8 cellular contexts compared by ENCODE assay signal in the genomic region with DNA sequence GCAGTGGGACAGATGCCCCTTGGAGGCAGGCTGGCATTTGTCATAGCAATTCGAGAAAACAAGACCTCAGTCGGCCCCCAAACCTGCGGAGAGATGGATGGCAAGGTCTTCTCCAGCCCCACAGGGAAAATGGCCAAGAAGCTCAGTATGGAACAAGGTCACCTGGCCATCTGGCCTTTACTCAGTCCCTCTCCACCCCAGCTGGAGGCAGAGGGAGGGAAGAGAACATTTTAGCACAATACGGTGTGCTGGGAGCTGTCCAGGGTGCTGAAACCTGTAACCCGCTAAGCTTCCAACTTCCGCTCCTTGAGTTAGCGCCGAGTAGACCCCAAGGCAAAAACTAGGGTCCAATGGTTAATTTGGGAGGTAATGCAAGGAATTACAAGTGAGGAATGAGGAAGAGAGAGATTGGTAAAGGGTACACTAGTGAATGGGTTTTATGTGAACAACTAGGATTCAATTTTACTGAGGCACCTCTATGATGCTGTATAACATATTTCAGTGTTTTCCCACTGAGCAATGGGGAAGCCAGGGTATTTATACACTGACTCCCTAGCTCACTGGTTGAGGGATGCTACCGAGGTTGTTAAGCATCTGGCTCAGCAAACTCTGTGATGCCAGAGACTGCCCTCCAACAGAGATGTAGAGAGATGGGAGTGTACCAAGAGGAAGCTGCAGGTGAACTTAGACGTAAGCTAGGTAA.
DNase-seq lines count a peak whose midpoint lies in the region; ATAC-seq lines count a peak whose summit lies in the region.

No MANE protein-coding gene starts in this region.

- peak; percentile 25 for DNase-seq in CD1c-positive myeloid dendritic cell (ENCODE audit: extremely low spot score)
- DNase-seq in KG1 (lab: John Stamatoyannopoulos, UW): peak; percentile 26
- DNase-seq in activated CD4-positive, alpha-beta T cell treated with anti-CD3 and anti-CD28 coated beads, Interleukin-2, amount 50 U/mL, for 48 hours: peak; percentile 41 to 45
- DNase-seq in fibroblast of gingiva (ENCODE audit: low read depth): peak; percentile 9
- peak; percentile 39 for DNase-seq in stimulated activated CD4-positive, alpha-beta T cell treated with anti-CD3 and anti-CD28 coated beads, Interleukin-4, amount 100 ng/mL, for 24 hours

- ATAC-seq in HG03280 (IDR thresholded peaks at IDR 0.05; ENCODE audit: unreplicated experiment) (no peak), HG02885 (IDR thresholded peaks at IDR 0.05; ENCODE audit: poor library complexity, unreplicated experiment) (no peak), GM18870 (IDR thresholded peaks at IDR 0.05; ENCODE audit: unreplicated experiment) (no peak)
